22 cellular contexts compared by ENCODE assay signal in the genomic region with DNA sequence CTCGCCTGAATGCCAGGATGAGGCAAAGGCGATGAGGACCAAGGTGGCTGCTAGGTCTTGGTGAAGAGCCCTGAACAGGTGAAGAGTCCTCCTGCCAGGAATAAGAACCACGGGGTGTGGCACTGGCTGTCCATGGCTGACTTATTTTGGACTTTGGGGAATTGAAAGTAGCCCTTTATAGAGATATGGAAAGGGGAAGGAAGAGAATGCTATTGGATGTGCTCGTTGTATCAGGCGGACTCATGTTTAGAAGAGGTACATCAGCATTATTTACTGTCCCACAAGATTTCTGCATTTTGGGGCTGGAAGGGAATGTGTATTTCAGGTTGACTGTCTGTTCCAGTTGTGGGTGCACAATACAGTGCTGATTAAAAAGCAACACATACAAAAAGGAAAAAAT.
"Had no signal": no experiment of that assay in that cellular context is flagged by ENCODE, and none has a peak within 500 bp of the region (broad histone marks: within the 10 kb centered on the region; RNA-seq: fewer than 3 reads in every experiment).

No MANE protein-coding gene starts in this region.

- H3K27me3 Mint-ChIP-seq: memory B cell; natural killer cell treated with Interleukin-12 subunit alpha and Interleukin-12 subunit beta and Interleukin-15 and Interleukin-18, amount 100 ng/mL, for 72 hours had no signal

- H3K4me1 Mint-ChIP-seq: memory B cell had no signal

- DNase-seq: islet precursor cell; left ventricle myocardium inferior; midbrain; mucosa of descending colon; naive thymus-derived CD4-positive, alpha-beta T cell; ovary; posterior cingulate gyrus; retina; right cardiac atrium; stimulated activated CD4-positive, alpha-beta T cell treated with anti-CD3 and anti-CD28 coated beads, Interleukin-12 subunit alpha, Interleukin-12 subunit beta, amount 100 ng/mL, for 4 hours; stimulated activated CD4-positive, alpha-beta T cell treated with anti-CD3 and anti-CD28 coated beads, Interleukin-15, amount 100 ng/mL, for 24 hours; stimulated activated CD4-positive, alpha-beta T cell treated with anti-CD3 and anti-CD28 coated beads, Interleukin-2, amount 100 ng/mL, for 24 hours; stimulated activated CD4-positive, alpha-beta T cell treated with anti-CD3 and anti-CD28 coated beads, Interleukin-4, amount 100 ng/mL, for 1 hour; stimulated activated naive B cell treated with anti-CD40 and anti-IgM and Interleukin-4, amounts not matched to agents 10 μg/mL and 1 μg/mL and 100 μg/mL, for 72 hours; stimulated activated naive CD8-positive, alpha-beta T cell treated with anti-CD3 and anti-CD28 coated beads, Interleukin-15, Interleukin-2, amounts not matched to agents 100 U/mL and 50 U/mL, for 24 hours; stomach; testis; thyroid gland; transverse colon had no signal

- H3K4me3 Mint-ChIP-seq: memory B cell; naive thymus-derived CD4-positive, alpha-beta T cell; natural killer cell treated with Interleukin-12 subunit alpha and Interleukin-12 subunit beta and Interleukin-15 and Interleukin-18, amount 100 ng/mL, for 72 hours; stimulated activated naive B cell treated with anti-CD40 and anti-IgM and Interleukin-4, amounts not matched to agents 10 μg/mL and 1 μg/mL and 100 μg/mL, for 72 hours had no signal

- H3K36me3 Mint-ChIP-seq: memory B cell; naive thymus-derived CD4-positive, alpha-beta T cell; natural killer cell treated with Interleukin-12 subunit alpha and Interleukin-12 subunit beta and Interleukin-15 and Interleukin-18, amount 100 ng/mL, for 72 hours; stimulated activated naive B cell treated with anti-CD40 and anti-IgM and Interleukin-4, amounts not matched to agents 10 μg/mL and 1 μg/mL and 100 μg/mL, for 72 hours had no signal

- ATAC-seq: mucosa of descending colon; naive thymus-derived CD4-positive, alpha-beta T cell; natural killer cell treated with Interleukin-12 subunit alpha and Interleukin-12 subunit beta and Interleukin-15 and Interleukin-18, amount 100 ng/mL, for 72 hours; right cardiac atrium; sciatic nerve; stimulated activated naive B cell treated with anti-CD40 and anti-IgM and Interleukin-4, amounts not matched to agents 10 μg/mL and 1 μg/mL and 100 μg/mL, for 72 hours; stimulated activated naive CD8-positive, alpha-beta T cell treated with anti-CD3 and anti-CD28 coated beads, Interleukin-15, Interleukin-2, amounts not matched to agents 100 U/mL and 50 U/mL, for 24 hours had no signal

- H3K27ac Mint-ChIP-seq: memory B cell; naive thymus-derived CD4-positive, alpha-beta T cell; natural killer cell treated with Interleukin-12 subunit alpha and Interleukin-12 subunit beta and Interleukin-15 and Interleukin-18, amount 100 ng/mL, for 72 hours; stimulated activated naive B cell treated with anti-CD40 and anti-IgM and Interleukin-4, amounts not matched to agents 10 μg/mL and 1 μg/mL and 100 μg/mL, for 72 hours had no signal
